ENCODE assay signal across 1 cellular context in the genomic region with DNA sequence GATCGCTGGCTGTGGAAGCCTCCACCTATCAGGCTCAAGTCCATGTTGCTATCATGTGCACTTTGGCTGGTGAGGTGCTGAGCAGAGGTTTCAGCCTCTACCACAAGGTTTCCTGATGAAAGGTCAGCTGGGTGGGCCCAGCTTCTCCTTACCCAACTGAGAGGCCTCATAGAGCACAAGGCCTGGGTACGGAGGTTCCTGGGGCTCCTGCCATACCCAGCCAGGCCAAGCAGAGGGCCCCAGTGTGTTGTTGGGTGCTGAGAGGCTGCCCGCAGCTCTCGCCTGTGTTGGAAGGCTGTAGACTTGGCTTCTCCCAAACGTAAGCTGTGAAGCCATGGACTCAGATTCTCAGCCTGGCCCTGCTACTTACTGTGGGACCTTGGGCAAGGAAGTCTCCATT.
TF ChIP-seq lines count a peak whose summit lies in the region.

No MANE protein-coding gene starts in this region.

TF ChIP-seq in H1, 55 proteins besides CTCF, POLR2A, EP300 and RAD21:
- TF ChIP-seq EZH2 (IDR thresholded peaks at IDR 0.05; ENCODE audit: low read depth, low read length, severe bottlenecking) (no peak), SIRT6 (IDR thresholded peaks at IDR 0.05; ENCODE audit: low read length) (no peak), KDM4A (IDR thresholded peaks at IDR 0.05; ENCODE audit: low read depth, low read length, severe bottlenecking) (no peak), TBP (IDR thresholded peaks at IDR 0.05; ENCODE audit: low read depth, low read length) (no peak), RNF2 (IDR thresholded peaks at IDR 0.05; ENCODE audit: borderline replicate concordance, low read depth, low read length, missing control alignments, poor library complexity, severe bottlenecking) (no peak), BCL11A (IDR thresholded peaks at IDR 0.05; ENCODE audit: low read depth in 2 of 2, low read length in 2 of 2) (no peak), TCF12 (IDR thresholded peaks at IDR 0.05; ENCODE audit: low read depth, low read length) (no peak), CEBPB (IDR thresholded peaks at IDR 0.05; ENCODE audit: low read depth, low read length) (no peak), CBX5 (IDR thresholded peaks at IDR 0.05; ENCODE audit: low read depth, low read length) (no peak), CHD2 (IDR thresholded peaks at IDR 0.05; ENCODE audit: low read length) (no peak), YY1 (IDR thresholded peaks at IDR 0.05; ENCODE audit: low read depth, low read length) (no peak)
- TF ChIP-seq, protein P1, sequence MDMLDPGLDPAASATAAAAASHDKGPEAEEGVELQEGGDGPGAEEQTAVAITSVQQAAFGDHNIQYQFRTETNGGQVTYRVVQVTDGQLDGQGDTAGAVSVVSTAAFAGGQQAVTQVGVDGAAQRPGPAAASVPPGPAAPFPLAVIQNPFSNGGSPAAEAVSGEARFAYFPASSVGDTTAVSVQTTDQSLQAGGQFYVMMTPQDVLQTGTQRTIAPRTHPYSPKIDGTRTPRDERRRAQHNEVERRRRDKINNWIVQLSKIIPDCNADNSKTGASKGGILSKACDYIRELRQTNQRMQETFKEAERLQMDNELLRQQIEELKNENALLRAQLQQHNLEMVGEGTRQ (IDR thresholded peaks at IDR 0.05; ENCODE audit: low read length) = no peak
- TF ChIP-seq, protein P2, sequence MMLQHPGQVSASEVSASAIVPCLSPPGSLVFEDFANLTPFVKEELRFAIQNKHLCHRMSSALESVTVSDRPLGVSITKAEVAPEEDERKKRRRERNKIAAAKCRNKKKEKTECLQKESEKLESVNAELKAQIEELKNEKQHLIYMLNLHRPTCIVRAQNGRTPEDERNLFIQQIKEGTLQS (IDR thresholded peaks at IDR 0.05; ENCODE audit: insufficient read depth, low read depth, low read length) = no peak
